ENCODE assay signal across 11 cellular contexts in genomic region chr13:31208554-31209122, GRCh38. TPM values are rescaled to one million over a fixed set of nuclear protein-coding genes. Genes with fewer than 3 reads are reported as not detected.
DNase-seq lines count a peak whose midpoint lies in the region; ATAC-seq and TF ChIP-seq lines count a peak whose summit lies in the region.
"Had no signal": no experiment of that assay in that cellular context is flagged by ENCODE, and none has a peak within 500 bp of the region (broad histone marks: within the 10 kb centered on the region; RNA-seq: fewer than 3 reads in every experiment).

No MANE protein-coding gene starts in this region.

- no peak overlapping the region for H4K8ac ChIP-seq in mesenchymal stem cell (ENCODE audit: low read length)

- no peak overlapping the region for H2BK120ac ChIP-seq in mesenchymal stem cell (ENCODE audit: low read depth, low read length)

- peak overlapping the region in 1 of 2 experiments; percentile 6 for H2BK12ac ChIP-seq in mesenchymal stem cell (ENCODE audit: low read length in 2 of 2)

- H3K9me3 ChIP-seq in HUES64 (ENCODE audit: insufficient read depth, low read depth, low read length) (no peaks in the 10 kb centered on the region), mesenchymal stem cell (ENCODE audit: control insufficient read depth, low read length) (no peaks in the 10 kb centered on the region), gastrocnemius medialis (no peaks in the 10 kb centered on the region)
- H3K9me3 ChIP-seq: MG63, tibial nerve had no signal

- no peak overlapping the region for H2AK5ac ChIP-seq in mesenchymal stem cell (ENCODE audit: low read length, severe bottlenecking)

- no peak overlapping the region for H3K4me2 ChIP-seq in mesenchymal stem cell (ENCODE audit: low read length, poor library complexity, severe bottlenecking)

- H3K27ac ChIP-seq in HUES64 (ENCODE audit: low read depth, low read length) (peak overlapping the region; percentile 42), caudate nucleus (ENCODE audit: low read depth, low read length) (peak overlapping the region; percentile 83), mesenchymal stem cell (ENCODE audit: low read length, poor library complexity, severe bottlenecking) (no peak overlapping the region), temporal lobe (ENCODE audit: low read depth, low read length) (peak overlapping the region; percentile 17), gastrocnemius medialis (peak overlapping the region in 2 of 4 donors; percentile 36 to 66)

- H3K14ac ChIP-seq in mesenchymal stem cell (ENCODE audit: low read length in 2 of 2) = no peak overlapping the region

- intact Hi-C loops in gastrocnemius medialis (cut with DNase I; ENCODE audit: low total_unique reads) = loop anchor here (5.0 kb wide), 1 partner anchor 644 kb away; no protein-coding TSS in a partner anchor

- WGBS in HUES64 = 86% methylated on average over 11 of the region's 12 CpGs
- 88% methylated on average over 11 of the region's 12 CpGs for WGBS in mesenchymal stem cell

- in situ Hi-C loops in gastrocnemius medialis (cut with MboI; ENCODE audit: low sequenced_read_pairs in 4 of 4) = no loop called here

- H3K27me3 ChIP-seq in HUES64 (ENCODE audit: insufficient read depth, low read length) (no peaks in the 10 kb centered on the region), mesenchymal stem cell (ENCODE audit: control insufficient read depth in 1 of 2, insufficient read depth in 1 of 2, low read length in 2 of 2) (no peaks in the 10 kb centered on the region), gastrocnemius medialis (no peaks in the 10 kb centered on the region)
- H3K27me3 ChIP-seq: MG63, tibial nerve had no signal

- H3K18ac ChIP-seq in mesenchymal stem cell (ENCODE audit: low read depth in 1 of 2, low read length in 2 of 2) = peak overlapping the region in 1 of 2 experiments; percentile 66

- no peak for TF ChIP-seq CTCF in gastrocnemius medialis (IDR thresholded peaks at IDR 0.05 in 4 of 5, conservative IDR thresholded peaks at IDR 0.05 in 1 of 5)

- H3K4me3 ChIP-seq in HUES64 (ENCODE audit: low read length) (no peak overlapping the region), mesenchymal stem cell (ENCODE audit: insufficient read depth in 1 of 2, low read depth in 1 of 2, low read length in 2 of 2) (peak overlapping the region in 1 of 2 experiments; percentile 36), gastrocnemius medialis (no peak overlapping the region)
- H3K4me3 ChIP-seq: GM12878, MG63, tibial nerve had no signal

- TF ChIP-seq POLR2A in gastrocnemius medialis (IDR thresholded peaks at IDR 0.05) = no peak

- H2BK15ac ChIP-seq in mesenchymal stem cell (ENCODE audit: low read depth, poor library complexity, severe bottlenecking) = no peak overlapping the region

- no peak overlapping the region for H3K23ac ChIP-seq in mesenchymal stem cell (ENCODE audit: low read length in 2 of 2)

- ATAC-seq in gastrocnemius medialis (no peak), HG02870 (IDR thresholded peaks at IDR 0.05; ENCODE audit: unreplicated experiment) (no peak)
- ATAC-seq: GM12878 had no signal

- no peak overlapping the region for H4K91ac ChIP-seq in mesenchymal stem cell (ENCODE audit: low read length)

- no peak overlapping the region for H3K4ac ChIP-seq in mesenchymal stem cell (ENCODE audit: low read depth in 1 of 2, low read length in 2 of 2)

- H3K79me1 ChIP-seq in mesenchymal stem cell (replicated peaks; ENCODE audit: low read length, poor library complexity, severe bottlenecking) = peaks cover 32% of the 10 kb centered on the region

- H3K9ac ChIP-seq in HUES64 (ENCODE audit: low read depth, low read length) = no peak overlapping the region
- H3K9ac ChIP-seq in mesenchymal stem cell (ENCODE audit: low read length) = peak overlapping the region; percentile 10

- H3K4me1 ChIP-seq in HUES64 (ENCODE audit: insufficient read depth, low read length) (peaks cover 19% of the 10 kb centered on the region), mesenchymal stem cell (ENCODE audit: control insufficient read depth, insufficient read depth, low read depth, low read length) (peaks cover 13% of the 10 kb centered on the region), gastrocnemius medialis (peaks cover 18 to 19% of the 10 kb centered on the region in 2 donors)

- DNase-seq in caudate nucleus (lab: John Stamatoyannopoulos, UW) (no peak), mesenchymal stem cell (no peak), AG20443 (ENCODE audit: low spot score) (no peak), gastrocnemius medialis (no peak)
- DNase-seq: HFFc6 had no signal

- no peak overlapping the region for H2BK5ac ChIP-seq in mesenchymal stem cell (ENCODE audit: low read depth, low read length, poor library complexity, severe bottlenecking)

- H2AFZ ChIP-seq in mesenchymal stem cell (ENCODE audit: low read depth, low read length) = no peak overlapping the region

- H3K36me3 ChIP-seq in HUES64 (ENCODE audit: insufficient read depth, low read length) = no peaks in the 10 kb centered on the region
- no peaks in the 10 kb centered on the region for H3K36me3 ChIP-seq in mesenchymal stem cell (ENCODE audit: control insufficient read depth in 1 of 2, insufficient read depth in 2 of 2, low read depth in 1 of 2, low read length in 2 of 2)
- H3K36me3 ChIP-seq in gastrocnemius medialis = no peaks in the 10 kb centered on the region
- H3K36me3 ChIP-seq: MG63, tibial nerve had no signal

RNA-seq across cellular contexts. Expression of gene B3GLCT, which starts 8.9 kb away (rescaled TPM):
- polyA plus RNA-seq in HUES64 (2013, experiment 1 of 2) = 5.2 TPM
- 5.8 TPM for polyA plus RNA-seq in HUES64 (2013, experiment 2 of 2)
- 9.2 TPM for polyA plus RNA-seq in mesenchymal stem cell (2013, experiment 1 of 2)
- polyA plus RNA-seq in mesenchymal stem cell (2013, experiment 2 of 2) = 9.2 TPM
- total RNA-seq in temporal lobe (9.6 TPM), gastrocnemius medialis (1 to 10 TPM; 2.4 to 4.8 (median 3.6) TPM)

RNA-seq across cellular contexts. Expression of gene HSPH1, which starts 46.9 kb away (rescaled TPM):
- polyA plus RNA-seq in HUES64 (2013, experiment 1 of 2) = 98.8 TPM
- 83.1 TPM for polyA plus RNA-seq in HUES64 (2013, experiment 2 of 2)
- polyA plus RNA-seq in mesenchymal stem cell (2013, experiment 1 of 2) = 75.0 TPM
- polyA plus RNA-seq in mesenchymal stem cell (2013, experiment 2 of 2) = 79.6 TPM
- total RNA-seq in temporal lobe (94.7 TPM), gastrocnemius medialis (10 to 100 TPM; 23.0 to 57.7 (median 30.6) TPM)
